Comparison of ENCODE assay signal across 8 cellular contexts in genomic region chr2:231514225-231514950, GRCh38. TPM values are rescaled to one million over a fixed set of nuclear protein-coding genes. Genes with fewer than 3 reads are reported as not detected.
DNase-seq lines count a peak whose midpoint lies in the region; ATAC-seq, FAIRE-seq and TF ChIP-seq lines count a peak whose summit lies in the region.

No MANE protein-coding gene starts in this region.

- 4 to 5% methylated on average over 85 to 87 of the region's 87 CpGs for WGBS in pancreas, 2 donors

- TF ChIP-seq CTCF in GM12864 (IDR thresholded peaks at IDR 0.05; ENCODE audit: low read depth, low read length, missing control alignments) (no peak), pancreas (IDR thresholded peaks at IDR 0.05) (no peak), tibial artery (IDR thresholded peaks at IDR 0.05) (no peak)

- no peaks in the 10 kb centered on the region for H3K27me3 ChIP-seq in pancreas
- no peaks in the 10 kb centered on the region for H3K27me3 ChIP-seq in tibial artery

- intact Hi-C loops in Right ventricle myocardium superior (cut with DNase I) (no loop called here), pancreas (cut with DNase I) (no loop called here), tibial artery (cut with DNase I; ENCODE audit: low total_unique reads) (loop anchor here (5.0 kb wide), 1 partner anchor 88 kb away; no protein-coding TSS in a partner anchor)

- no peak for FAIRE-seq in pancreas (lab: Jason Lieb, UNC)

- H3K27ac ChIP-seq in pancreas: peak overlapping the region; percentile 51 to 82 (median 80)
- peak overlapping the region; percentile 85 to 88 for H3K27ac ChIP-seq in tibial artery

- H3K36me3 ChIP-seq in pancreas (no peaks in the 10 kb centered on the region), tibial artery (no peaks in the 10 kb centered on the region)

- H3K4me3 ChIP-seq in GM12864 (ENCODE audit: low read depth, low read length) (peak overlapping the region; percentile 86), pancreas (peak overlapping the region; percentile 49 to 64 (median 54)), tibial artery (peak overlapping the region; percentile 62 to 68)

- H3K9me3 ChIP-seq in pancreas (no peaks in the 10 kb centered on the region), tibial artery (no peaks in the 10 kb centered on the region)

- ATAC-seq in HG02678 (IDR thresholded peaks at IDR 0.05; ENCODE audit: unreplicated experiment) (peak; percentile 99), Right ventricle myocardium superior (ENCODE audit: poor library complexity) (peak; percentile 100), pancreas (peak; percentile 97 to 99 (median 99))

- DNase-seq in GM12864 (ENCODE audit: low read depth): peak; percentile 88
- peak; percentile 89 for DNase-seq in NCI-H1105 treated with DMSO at 0.1 percent for 48 hours (lab: John Stamatoyannopoulos, UW)
- DNase-seq in SKM-1 treated with dmso at 0.1 percent for 144 hours (lab: John Stamatoyannopoulos, UW; ENCODE audit: unreplicated experiment): peak; percentile 96
- DNase-seq in activated naive CD8-positive, alpha-beta T cell treated with anti-CD3 and anti-CD28 coated beads, Interleukin-2, amount 50 U/mL, for 16 hours (ENCODE audit: low read depth, low spot score): peak; percentile 98
- DNase-seq in Right ventricle myocardium superior: peak; percentile 99
- DNase-seq in pancreas: peak; percentile 97 to 99 (median 98)
- DNase-seq in tibial artery: peak; percentile 99

- H3K4me1 ChIP-seq in pancreas (peaks cover 11 to 13% (median 11%) of the 10 kb centered on the region in 3 donors), tibial artery (peaks cover 0 to 10% (median 2%) of the 10 kb centered on the region in 4 donors)

RNA-seq across cellular contexts. Expression of gene NMUR1, which starts 15.9 kb away (rescaled TPM):
- 0.22 TPM for total RNA-seq in Right ventricle myocardium superior
- 1 to 10 TPM in 2 of 6 donors, under 1 TPM in 4; 0.38 to 2.1 (median 0.89) TPM for total RNA-seq in pancreas
- polyA plus RNA-seq in pancreas: 1 to 10 TPM in 1 of 2 donors, under 1 TPM in 1; 0.73 to 1.3 TPM

RNA-seq across cellular contexts. Expression of gene NCL, which starts 50.1 kb away (rescaled TPM):
- total RNA-seq in Right ventricle myocardium superior (190 TPM), pancreas (100 to 1,000 TPM; 214 to 364 (median 227) TPM)
- 100 to 1,000 TPM in 1 of 2 donors, 10 to 100 TPM in 1; 69.9 to 117 TPM for polyA plus RNA-seq in pancreas

Comparison
In these comparisons a context has a peak if more than half of its experiments do, and no peak if none do; other contexts are left out.
1. Peak in every context shown above with its lines: DNase-seq, ATAC-seq, H3K4me3 ChIP-seq and H3K27ac ChIP-seq.